Comparison of ENCODE assay signal across 8 cellular contexts in the genomic region with DNA sequence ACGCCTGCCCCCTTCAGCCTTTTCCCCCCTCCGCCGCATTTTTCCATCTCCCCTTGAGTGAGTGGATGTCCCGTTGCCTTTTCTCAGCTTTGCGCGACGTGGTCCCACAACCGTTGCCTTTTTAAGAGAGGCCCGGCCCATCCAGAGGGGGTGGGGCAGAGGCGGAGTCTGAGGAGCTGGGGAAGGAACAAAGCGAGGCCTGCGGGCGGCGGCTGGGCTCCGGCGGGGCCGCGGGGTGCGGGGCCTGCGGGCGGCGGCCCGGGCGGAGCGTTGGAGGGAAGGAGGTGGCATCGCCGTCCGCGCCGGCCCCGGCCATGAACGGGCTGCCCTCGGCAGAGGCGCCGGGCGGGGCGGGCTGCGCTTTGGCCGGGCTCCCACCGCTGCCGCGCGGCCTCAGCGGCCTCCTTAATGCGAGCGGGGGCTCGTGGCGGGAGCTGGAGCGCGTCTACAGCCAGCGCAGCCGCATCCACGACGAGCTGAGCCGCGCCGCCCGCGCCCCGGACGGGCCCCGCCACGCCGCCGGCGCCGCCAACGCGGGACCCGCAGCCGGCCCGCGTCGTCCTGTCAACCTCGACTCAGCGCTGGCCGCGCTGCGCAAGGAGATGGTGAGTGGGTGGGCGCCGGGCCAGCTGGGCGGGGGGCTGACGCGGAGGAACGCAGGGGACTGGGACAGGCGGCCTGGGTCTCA. TPM values are rescaled to one million over a fixed set of nuclear protein-coding genes. Genes with fewer than 3 reads are reported as not detected.
A peak's percentile ranks its signal among the peaks of the same experiment; 100 is the strongest.
DNase-seq lines count a peak whose midpoint lies in the region; ATAC-seq and TF ChIP-seq lines count a peak whose summit lies in the region.

A gene (plus strand): TSS at position 183 of the 688 bp plus-strand sequence. CDS start 132 bp downstream, at position 315.

- ATAC-seq in natural killer cell treated with Interleukin-12 subunit alpha and Interleukin-12 subunit beta and Interleukin-15 and Interleukin-18, amount 100 ng/mL, for 72 hours, result peak; percentile 7 to 22
- no peak for ATAC-seq in GM19467 (IDR thresholded peaks at IDR 0.05; ENCODE audit: unreplicated experiment)

- H3K27me3 Mint-ChIP-seq in CD8-positive, alpha-beta memory T cell, result peaks cover 0 to 1% of the 10 kb centered on the region in 2 donors
- H3K27me3 Mint-ChIP-seq in natural killer cell treated with Interleukin-12 subunit alpha and Interleukin-12 subunit beta and Interleukin-15 and Interleukin-18, amount 100 ng/mL, for 72 hours, result no peaks in the 10 kb centered on the region

- peaks cover 68% of the 10 kb centered on the region for H3K4me1 ChIP-seq in CD8-positive, alpha-beta memory T cell (ENCODE audit: insufficient read depth, low read length)
- peaks cover 34% of the 10 kb centered on the region for H3K4me1 ChIP-seq in SJCRH30

- H3K9me3 Mint-ChIP-seq in CD8-positive, alpha-beta memory T cell, result peaks cover 0 to 2% (median 0%) of the 10 kb centered on the region in 5 donors
- H3K9me3 Mint-ChIP-seq in natural killer cell treated with Interleukin-12 subunit alpha and Interleukin-12 subunit beta and Interleukin-15 and Interleukin-18, amount 100 ng/mL, for 72 hours, result no peaks in the 10 kb centered on the region

- peak within 1 kb of the TSS; percentile 96 to 100 (median 100) for H3K27ac Mint-ChIP-seq in CD8-positive, alpha-beta memory T cell
- H3K27ac Mint-ChIP-seq in natural killer cell treated with Interleukin-12 subunit alpha and Interleukin-12 subunit beta and Interleukin-15 and Interleukin-18, amount 100 ng/mL, for 72 hours, result peak within 1 kb of the TSS; percentile 87 to 99

- peak within 1 kb of the TSS; percentile 62 for H3K27ac ChIP-seq in CD8-positive, alpha-beta memory T cell (ENCODE audit: low read depth, low read length)
- no peak within 1 kb of the TSS for H3K27ac ChIP-seq in SJCRH30

- no peaks in the 10 kb centered on the region for H3K9me3 ChIP-seq in CD8-positive, alpha-beta memory T cell (ENCODE audit: low read length)
- no peaks in the 10 kb centered on the region for H3K9me3 ChIP-seq in SJCRH30 (replicated peaks)

- H3K4me1 Mint-ChIP-seq in CD8-positive, alpha-beta memory T cell, result peaks cover 59 to 82% (median 69%) of the 10 kb centered on the region in 3 donors
- peaks cover 49 to 63% of the 10 kb centered on the region in 2 donors for H3K4me1 Mint-ChIP-seq in natural killer cell treated with Interleukin-12 subunit alpha and Interleukin-12 subunit beta and Interleukin-15 and Interleukin-18, amount 100 ng/mL, for 72 hours (ENCODE audit: low read depth in 2 of 2)

- peak; percentile 81 to 93 (median 83) for DNase-seq in CD8-positive, alpha-beta memory T cell
- DNase-seq in Jurkat, Clone E6-1 (ENCODE audit: low read depth, low spot score), result peak; percentile 81
- DNase-seq in SJCRH30 (peak; percentile 83 to 84), fibroblast of pulmonary artery (ENCODE audit: low read depth) (peak; percentile 86)
- peak; percentile 96 for DNase-seq in activated effector memory CD4-positive, alpha-beta T cell treated with anti-CD3 and anti-CD28 coated beads, Interleukin-2, amount 50 U/mL, for 16 hours
- DNase-seq in natural killer cell treated with Interleukin-12 subunit alpha and Interleukin-12 subunit beta and Interleukin-15 and Interleukin-18, amount 100 ng/mL, for 72 hours (ENCODE audit: low spot score), result peak; percentile 90
- DNase-seq in stimulated activated naive CD4-positive, alpha-beta T cell treated with Interleukin-2 at 50 U/mL for 16 hours (lab: John Stamatoyannopoulos, UW), result peak; percentile 89

- peaks cover 0 to 37% (median 2%) of the 10 kb centered on the region in 3 donors for H3K36me3 Mint-ChIP-seq in CD8-positive, alpha-beta memory T cell
- H3K36me3 Mint-ChIP-seq in natural killer cell treated with Interleukin-12 subunit alpha and Interleukin-12 subunit beta and Interleukin-15 and Interleukin-18, amount 100 ng/mL, for 72 hours, result no peaks in the 10 kb centered on the region

- CTCF ChIA-PET in CD8-positive, alpha-beta memory T cell (lab: Charles Lee), result interaction anchor here (0.7 to 5.5 kb wide), 11 partner anchors 10 to 153 kb away, joined by 3 to 78 read pairs (median 5); no protein-coding TSS in a partner anchor

- H3K27me3 ChIP-seq in CD8-positive, alpha-beta memory T cell (ENCODE audit: insufficient read depth, low read length, poor library complexity, severe bottlenecking), result no peaks in the 10 kb centered on the region
- H3K27me3 ChIP-seq in SJCRH30, result no peaks in the 10 kb centered on the region

- POLR2A ChIA-PET in CD8-positive, alpha-beta memory T cell (lab: Charles Lee), result interaction anchor here (0.6 to 4.3 kb wide), 15 partner anchors 14 to 1283 kb away, joined by 3 to 34 read pairs (median 3); a partner anchor contains a TSS

- peak within 1 kb of the TSS; percentile 72 for H3K4me3 ChIP-seq in CD8-positive, alpha-beta memory T cell (ENCODE audit: low read length)
- H3K4me3 ChIP-seq in Jurkat, Clone E6-1 (ENCODE audit: low read length), result peak within 1 kb of the TSS; percentile 94
- H3K4me3 ChIP-seq in SJCRH30, result peak within 1 kb of the TSS; percentile 56
- peak within 1 kb of the TSS; percentile 77 for H3K4me3 ChIP-seq in fibroblast of pulmonary artery (replicated peaks; ENCODE audit: low read depth, low read length)

- H3K36me3 ChIP-seq in CD8-positive, alpha-beta memory T cell (ENCODE audit: insufficient read depth, low read length), result no peaks in the 10 kb centered on the region
- H3K36me3 ChIP-seq in SJCRH30, result no peaks in the 10 kb centered on the region

- no peak for TF ChIP-seq CTCF in fibroblast of pulmonary artery (IDR thresholded peaks at IDR 0.05; ENCODE audit: low read length, missing control alignments)

- H3K4me3 Mint-ChIP-seq in CD8-positive, alpha-beta memory T cell, result peak within 1 kb of the TSS; percentile 91 to 99 (median 99)
- H3K4me3 Mint-ChIP-seq in natural killer cell treated with Interleukin-12 subunit alpha and Interleukin-12 subunit beta and Interleukin-15 and Interleukin-18, amount 100 ng/mL, for 72 hours, result peak within 1 kb of the TSS; percentile 89

RNA-seq across cellular contexts. Expression of the gene that starts here (rescaled TPM):
- 10 to 100 TPM; 30.8 to 34.1 TPM for total RNA-seq in CD8-positive, alpha-beta memory T cell
- polyA plus RNA-seq in CD8-positive, alpha-beta memory T cell, result 138 TPM
- 51.2 TPM for polyA plus RNA-seq in Jurkat, Clone E6-1 (2012; ENCODE audit: insufficient read depth, insufficient read length)
- total RNA-seq in SJCRH30 (2014; rRNA removed; shearing (Covaris generic)), result 18.3 and 21.5 TPM in 2 replicates
- total RNA-seq in natural killer cell treated with Interleukin-12 subunit alpha and Interleukin-12 subunit beta and Interleukin-15 and Interleukin-18, amount 100 ng/mL, for 72 hours, result 10 to 100 TPM; 38.0 to 71.5 TPM
